ENCODE assay signal across 15 cellular contexts in genomic region chr10:70048309-70048708, GRCh38. TPM values are rescaled to one million over a fixed set of nuclear protein-coding genes. Genes with fewer than 3 reads are reported as not detected.
A peak's percentile ranks its signal among the peaks of the same experiment; 100 is the strongest.
DNase-seq lines count a peak whose midpoint lies in the region; ATAC-seq, FAIRE-seq and TF ChIP-seq lines count a peak whose summit lies in the region.
"Had no signal": no experiment of that assay in that cellular context is flagged by ENCODE, and none has a peak within 500 bp of the region (broad histone marks: within the 10 kb centered on the region; RNA-seq: fewer than 3 reads in every experiment).

No MANE protein-coding gene starts in this region.

- no peaks in the 10 kb centered on the region for H4K20me1 ChIP-seq in HepG2 (ENCODE audit: insufficient read depth, low read length)
- H4K20me1 ChIP-seq: BLaER1 had no signal

- no peaks in the 10 kb centered on the region for H3K36me3 ChIP-seq in SK-N-MC (ENCODE audit: insufficient read depth, low read length)
- no peaks in the 10 kb centered on the region for H3K36me3 ChIP-seq in HepG2 (replicated peaks in 1 of 2; ENCODE audit: control insufficient read depth in 1 of 2, insufficient read depth in 2 of 2, low read length in 2 of 2)
- H3K36me3 ChIP-seq: BLaER1 had no signal

- H2AFZ ChIP-seq in HepG2 (ENCODE audit: low read length): no peak overlapping the region

- CTCF ChIA-PET in HepG2 (lab: Yijun Ruan, JAX; ENCODE audit: low intra/inter-chr PET ratio, low total read pairs): no interaction called here

- peak; percentile 43 for DNase-seq in NAMALWA (ENCODE audit: low spot score)
- DNase-seq in SK-N-MC (ENCODE audit: low read depth, low spot score): no peak
- DNase-seq in HepG2 (ENCODE audit: low spot score): peak; percentile 21
- DNase-seq in nephron progenitor cell: no peak
- no peak for DNase-seq in NCI-H774 (lab: John Stamatoyannopoulos, UW)
- no peak for DNase-seq in ureter (ENCODE audit: low spot score)
- DNase-seq: Caco-2; CD8-positive, alpha-beta memory T cell; DMS53; GOT3; H9 had no signal

- H3K4me3 ChIP-seq in SK-N-MC: peak overlapping the region; percentile 55
- H3K4me3 ChIP-seq in HepG2 (replicated peaks in 1 of 3; ENCODE audit: insufficient read depth in 1 of 3, low read depth in 2 of 3, low read length in 3 of 3): no peak overlapping the region
- H3K4me3 ChIP-seq: BLaER1 had no signal

- H3K9me3 ChIP-seq in SK-N-MC (ENCODE audit: low read depth, low read length): no peaks in the 10 kb centered on the region
- H3K9me3 ChIP-seq in HepG2 (ENCODE audit: low read length): no peaks in the 10 kb centered on the region

- no peak for TF ChIP-seq RAD21 in HepG2 (CRISPR knock-in tag; IDR thresholded peaks at IDR 0.05)

- TF ChIP-seq CTCF in HepG2 (CRISPR knock-in tag; IDR thresholded peaks at IDR 0.05): no peak
- no peak for TF ChIP-seq CTCF in nephron progenitor cell (IDR thresholded peaks at IDR 0.05)

- H3K4me3 Mint-ChIP-seq in nephron progenitor cell: no peak overlapping the region
- H3K4me3 Mint-ChIP-seq: CD8-positive, alpha-beta memory T cell; H9 had no signal

- H3K4me2 ChIP-seq in HepG2 (ENCODE audit: low read depth, low read length): peak overlapping the region; percentile 49
- H3K4me2 ChIP-seq: BLaER1 had no signal

- no peaks in the 10 kb centered on the region for H3K79me2 ChIP-seq in HepG2 (ENCODE audit: insufficient read depth, low read length)

- peak overlapping the region; percentile 32 for H3K9ac ChIP-seq in SK-N-MC (ENCODE audit: insufficient read length)
- no peak overlapping the region for H3K9ac ChIP-seq in HepG2 (ENCODE audit: insufficient read depth, low read depth, low read length)
- H3K9ac ChIP-seq: BLaER1 had no signal

- no peak for FAIRE-seq in HepG2 (lab: Jason Lieb, UNC)
- FAIRE-seq: A204.1 had no signal

- no peaks in the 10 kb centered on the region for H3K27me3 Mint-ChIP-seq in nephron progenitor cell (ENCODE audit: low read depth, poor library complexity)

- H3K4me1 ChIP-seq in HepG2 (ENCODE audit: insufficient read depth, low read length): peaks cover 19% of the 10 kb centered on the region

- no peak for TF ChIP-seq POLR2A in HepG2 (IDR thresholded peaks at IDR 0.05; ENCODE audit: insufficient read depth in 1 of 2, low read depth in 2 of 2, low read length in 2 of 2)

- H3K4me1 Mint-ChIP-seq in nephron progenitor cell: peaks cover 43% of the 10 kb centered on the region

- in situ Hi-C loops in HepG2 (cut with HindIII; ENCODE audit: extremely low pct_ligation_motif_present, low pct_unique_long_range_greater_than_20kb): no loop called here

- H3K36me3 Mint-ChIP-seq in nephron progenitor cell (ENCODE audit: low read depth): no peaks in the 10 kb centered on the region

- peak overlapping the region; percentile 71 for H3K27ac Mint-ChIP-seq in nephron progenitor cell
- H3K27ac Mint-ChIP-seq: H9 had no signal

- intact Hi-C loops in HepG2 (cut with micrococcal nuclease; ENCODE audit: unreplicated experiment): no loop called here

- H3K9me3 Mint-ChIP-seq in nephron progenitor cell: peaks cover 7% of the 10 kb centered on the region

- TF ChIP-seq EP300 in HepG2 (IDR thresholded peaks at IDR 0.05; ENCODE audit: low read depth in 2 of 2, low read length in 2 of 2) (no peak), HepG2 (CRISPR knock-in tag; IDR thresholded peaks at IDR 0.05; ENCODE audit: borderline replicate concordance) (no peak)

- POLR2A ChIA-PET in HepG2 (lab: Yijun Ruan, JAX): no interaction called here

- WGBS in HepG2 (ENCODE audit: low lambda C conversion rate): 18% methylated on average over 4 of the region's 4 CpGs

- no TSS peak for BruUV-seq in HepG2 (replicated peaks; lab: Mats Ljungman, UMichigan)

- no peaks in the 10 kb centered on the region for H3K27me3 ChIP-seq in HepG2 (ENCODE audit: control insufficient read depth in 1 of 2, insufficient read depth in 2 of 2, low read length in 2 of 2)
- H3K27me3 ChIP-seq: BLaER1 had no signal

- H3K27ac ChIP-seq in SK-N-MC (peak overlapping the region; percentile 85), HepG2 (ENCODE audit: extremely low read length, insufficient read depth, low read length) (no peak overlapping the region)
- H3K27ac ChIP-seq: BLaER1 had no signal

- ATAC-seq in HepG2: no peak
- no peak for ATAC-seq in GM18907 (IDR thresholded peaks at IDR 0.05; ENCODE audit: unreplicated experiment)

TF ChIP-seq in HepG2, 621 proteins besides CTCF, POLR2A, EP300 and RAD21 (continues in another document):
- TF ChIP-seq PRPF4 (IDR thresholded peaks at IDR 0.05; ENCODE audit: low read depth, low read length, poor library complexity, severe bottlenecking) (no peak), TBP (CRISPR knock-in tag; IDR thresholded peaks at IDR 0.05) (no peak), GATAD1 (CRISPR knock-in tag; IDR thresholded peaks at IDR 0.05) (no peak), ISX (CRISPR knock-in tag; conservative IDR thresholded peaks at IDR 0.05) (no peak), ZNF607 (CRISPR knock-in tag; IDR thresholded peaks at IDR 0.05; ENCODE audit: borderline replicate concordance) (no peak), RCOR2 (CRISPR knock-in tag; IDR thresholded peaks at IDR 0.05) (0 out of 2 replicates have a peak, but pooled peaks have one; percentile 43), ZNF557 (CRISPR knock-in tag; IDR thresholded peaks at IDR 0.05) (no peak), KAT2B (IDR thresholded peaks at IDR 0.05; ENCODE audit: borderline replicate concordance, low read depth, low read length) (no peak), ZNF335 (CRISPR knock-in tag; IDR thresholded peaks at IDR 0.05) (no peak), ATF7-NPFF (CRISPR knock-in tag; IDR thresholded peaks at IDR 0.05; ENCODE audit: low read depth) (no peak), MIER2 (CRISPR knock-in tag; IDR thresholded peaks at IDR 0.05) (no peak), RBM39 (IDR thresholded peaks at IDR 0.05; ENCODE audit: low read depth, low read length, poor library complexity, severe bottlenecking) (no peak), MZF1 (CRISPR knock-in tag; IDR thresholded peaks at IDR 0.05; ENCODE audit: borderline replicate concordance) (no peak), EEA1 (CRISPR knock-in tag; IDR thresholded peaks at IDR 0.05; ENCODE audit: borderline replicate concordance) (no peak), ZNF609 (CRISPR knock-in tag; IDR thresholded peaks at IDR 0.05; ENCODE audit: borderline replicate concordance) (no peak), ZNF879 (CRISPR knock-in tag; IDR thresholded peaks at IDR 0.05) (no peak)

RNA-seq across cellular contexts. Expression of gene MACROH2A2, which starts 4.3 kb away (rescaled TPM):
- total RNA-seq in HepG2 (2016; rRNA removed; fragmentation: Illumina TruSeq; extraction: Trizol): 41.6 and 43.1 TPM in 2 replicates
- total RNA-seq in HepG2 (2016; cell fraction: cytosol; rRNA removed; fragmentation: Illumina TruSeq; extraction: Trizol; ENCODE audit: low read depth): 10.1 and 10.7 TPM in 2 replicates
- total RNA-seq in HepG2 (2016; cell fraction: insoluble cytoplasmic fraction; rRNA removed; fragmentation: Illumina TruSeq; extraction: Trizol): 40.1 and 40.3 TPM in 2 replicates
- 23.2 and 23.9 TPM in 2 replicates for total RNA-seq in HepG2 (2016; cell fraction: membrane; rRNA removed; fragmentation: Illumina TruSeq; extraction: Trizol)
- 21.5 and 26.3 TPM in 2 replicates for total RNA-seq in HepG2 (2016; cell fraction: nucleus; rRNA removed; fragmentation: Illumina TruSeq; extraction: Trizol)
- polyA plus RNA-seq in HepG2 (2011; rRNA removed): 9.8 and 14.2 TPM in 2 replicates
- polyA plus RNA-seq in HepG2 (2011; cell fraction: cytosol; rRNA removed): 17.6 and 17.9 TPM in 2 replicates
- polyA plus RNA-seq in HepG2 (2011; cell fraction: nucleus; rRNA removed): 10.9 and 11.9 TPM in 2 replicates
- polyA plus RNA-seq in HepG2 (2012): 26.3 and 27.5 TPM in 2 replicates
- 11.9 and 13.4 TPM in 2 replicates for polyA plus RNA-seq in HepG2 (2016; cell fraction: cytosol; fragmentation: Illumina TruSeq; extraction: Trizol; ENCODE audit: low read depth)
- 49.3 and 50.9 TPM in 2 replicates for polyA plus RNA-seq in HepG2 (2016; cell fraction: insoluble cytoplasmic fraction; fragmentation: Illumina TruSeq; extraction: Trizol; ENCODE audit: low read depth)
- polyA plus RNA-seq in HepG2 (2016; cell fraction: membrane; fragmentation: Illumina TruSeq; extraction: Trizol; ENCODE audit: low read depth): 20.2 and 21.5 TPM in 2 replicates
- polyA plus RNA-seq in HepG2 (2016; cell fraction: nucleus; fragmentation: Illumina TruSeq; extraction: Trizol; ENCODE audit: insufficient read depth, low read depth): 41.9 and 47.8 TPM in 2 replicates
- 9.1 TPM in 1 of 2 replicates, not detected in the other for polyA minus RNA-seq in HepG2 (2011; rRNA and poly(A)+ RNA removed; ENCODE audit: low replicate concordance)
- polyA minus RNA-seq in HepG2 (2011; cell fraction: cytosol; rRNA and poly(A)+ RNA removed): 13.5 and 13.7 TPM in 2 replicates
- polyA minus RNA-seq in HepG2 (2011; cell fraction: nucleus; rRNA and poly(A)+ RNA removed): 7.6 and 10.2 TPM in 2 replicates
- 29.0 TPM for total RNA-seq in ureter
- total RNA-seq: HT-29 had no signal

Comparison
In these comparisons a context has a peak if more than half of its experiments do, and no peak if none do; other contexts are left out.
1. DNase-seq: peak in NAMALWA (single experiment) and HepG2 (single experiment); none in SK-N-MC (single experiment), nephron progenitor cell (single experiment), NCI-H774 (single experiment) and ureter (single experiment).